ENCODE assay signal across 8 cellular contexts in genomic region chr4:2418652-2419571, GRCh38. TPM values are rescaled to one million over a fixed set of nuclear protein-coding genes. Genes with fewer than 3 reads are reported as not detected.
DNase-seq lines count a peak whose midpoint lies in the region; ATAC-seq, FAIRE-seq and TF ChIP-seq lines count a peak whose summit lies in the region.

CFAP99 (plus strand) TSS chr4:2418955.

- intact Hi-C loops in right cardiac atrium (cut with DNase I) (loop anchor here in 2 of 4 donors (10.0 kb wide), 1 partner anchor 164 kb away; no protein-coding TSS in a partner anchor), psoas muscle (cut with DNase I) (loop anchor here in 1 of 2 donors (5.0 kb wide), 1 partner anchor 177 kb away; the partner anchor contains the start of genes HAUS3 and POLN)

- H3K36me3 Mint-ChIP-seq in T-helper 1 cell treated with Interleukin-12 subunit alpha and Interleukin-12 subunit beta and Interleukin-4 antibody, amounts not matched to agents 30 μg/mL and 1 μg/mL, for 36 hours (ENCODE audit: low read depth) = peaks cover 3% of the 10 kb centered on the region

- H3K36me3 ChIP-seq in psoas muscle (ENCODE audit: insufficient read depth in 1 of 2, low read depth in 1 of 2) = no peaks in the 10 kb centered on the region

- H3K4me1 Mint-ChIP-seq in T-helper 1 cell treated with Interleukin-12 subunit alpha and Interleukin-12 subunit beta and Interleukin-4 antibody, amounts not matched to agents 30 μg/mL and 1 μg/mL, for 36 hours (ENCODE audit: low read depth) = peaks cover 32% of the 10 kb centered on the region

- ATAC-seq in HG02885 (IDR thresholded peaks at IDR 0.05; ENCODE audit: poor library complexity, unreplicated experiment) (peak; percentile 95), right cardiac atrium (peak; percentile 97 to 98), psoas muscle (peak; percentile 95 to 97 (median 97))

- peak within 1 kb of the TSS; percentile 80 for H3K27ac Mint-ChIP-seq in T-helper 1 cell treated with Interleukin-12 subunit alpha and Interleukin-12 subunit beta and Interleukin-4 antibody, amounts not matched to agents 30 μg/mL and 1 μg/mL, for 36 hours

- no peaks in the 10 kb centered on the region for H3K9me3 Mint-ChIP-seq in T-helper 1 cell treated with Interleukin-12 subunit alpha and Interleukin-12 subunit beta and Interleukin-4 antibody, amounts not matched to agents 30 μg/mL and 1 μg/mL, for 36 hours

- under 1% methylated on average over 94 of the region's 94 CpGs for WGBS in right cardiac atrium
- 1% methylated on average over 69 to 94 of the region's 94 CpGs for WGBS in psoas muscle, 3 donors

- H3K27me3 ChIP-seq in right cardiac atrium (ENCODE audit: control insufficient read depth, insufficient read depth) = no peaks in the 10 kb centered on the region
- H3K27me3 ChIP-seq in psoas muscle (ENCODE audit: insufficient read depth in 3 of 3, low read length in 2 of 3) = no peaks in the 10 kb centered on the region

- peaks cover 2% of the 10 kb centered on the region for H3K4me1 ChIP-seq in right cardiac atrium (ENCODE audit: control insufficient read depth, insufficient read depth, low read length)
- H3K4me1 ChIP-seq in psoas muscle = peaks cover 24% of the 10 kb centered on the region

- H3K9me3 ChIP-seq in right cardiac atrium (ENCODE audit: control insufficient read depth, low read length) (no peaks in the 10 kb centered on the region), psoas muscle (no peaks in the 10 kb centered on the region)

- FAIRE-seq in GM12892 (lab: Jason Lieb, UNC) (peak; percentile 100), urothelium cell line (lab: Jason Lieb, UNC) (no peak)

- H3K4me3 ChIP-seq in right cardiac atrium (ENCODE audit: low read length) (peak within 1 kb of the TSS; percentile 86), psoas muscle (peak within 1 kb of the TSS; percentile 75)

- DNase-seq in GM12892 (ENCODE audit: insufficient read length) = peak; percentile 95
- peak; percentile 85 for DNase-seq in NCI-H1694 treated with DMSO at 0.1 percent for 48 hours (lab: John Stamatoyannopoulos, UW)
- peak; percentile 98 to 99 (median 99) for DNase-seq in right cardiac atrium
- peak; percentile 98 to 99 for DNase-seq in psoas muscle
- peak; percentile 93 for DNase-seq in urothelium cell line (ENCODE audit: low spot score)

- TF ChIP-seq CTCF in psoas muscle (IDR thresholded peaks at IDR 0.05) = peak; percentile 13

- H3K27ac ChIP-seq in angular gyrus (ENCODE audit: low read depth, low read length) (peak within 1 kb of the TSS; percentile 72), right cardiac atrium (ENCODE audit: low read length) (no peak within 1 kb of the TSS), psoas muscle (peak within 1 kb of the TSS; percentile 71)

- H3K27me3 Mint-ChIP-seq in T-helper 1 cell treated with Interleukin-12 subunit alpha and Interleukin-12 subunit beta and Interleukin-4 antibody, amounts not matched to agents 30 μg/mL and 1 μg/mL, for 36 hours (ENCODE audit: low read depth) = peaks cover 60% of the 10 kb centered on the region

- H3K4me3 Mint-ChIP-seq in T-helper 1 cell treated with Interleukin-12 subunit alpha and Interleukin-12 subunit beta and Interleukin-4 antibody, amounts not matched to agents 30 μg/mL and 1 μg/mL, for 36 hours = peak within 1 kb of the TSS; percentile 91

- no peak for TF ChIP-seq POLR2A in GM12892 (IDR thresholded peaks at IDR 0.05; ENCODE audit: low read depth, low read length)

RNA-seq across cellular contexts. Expression of gene CFAP99, which starts in this region (rescaled TPM):
- polyA plus RNA-seq in GM12892 (2012; ENCODE audit: missing spikeins) = not detected
- total RNA-seq in right cardiac atrium (not detected), psoas muscle (not detected)
- polyA plus RNA-seq in right cardiac atrium (not detected), psoas muscle (under 1 TPM in 2 of 3 donors, not detected in 1; 0.03 TPM)

Comparison
In these comparisons a context has a peak if more than half of its experiments do, and no peak if none do; other contexts are left out.
1. Peak in DNase-seq, ATAC-seq and H3K4me3 ChIP-seq in right cardiac atrium; RNA of the gene not detected or under 1 TPM.
2. Peak in DNase-seq, ATAC-seq, H3K4me3 ChIP-seq and H3K27ac ChIP-seq in psoas muscle; RNA of the gene not detected or under 1 TPM.